19 cellular contexts compared by ENCODE assay signal in the genomic region with DNA sequence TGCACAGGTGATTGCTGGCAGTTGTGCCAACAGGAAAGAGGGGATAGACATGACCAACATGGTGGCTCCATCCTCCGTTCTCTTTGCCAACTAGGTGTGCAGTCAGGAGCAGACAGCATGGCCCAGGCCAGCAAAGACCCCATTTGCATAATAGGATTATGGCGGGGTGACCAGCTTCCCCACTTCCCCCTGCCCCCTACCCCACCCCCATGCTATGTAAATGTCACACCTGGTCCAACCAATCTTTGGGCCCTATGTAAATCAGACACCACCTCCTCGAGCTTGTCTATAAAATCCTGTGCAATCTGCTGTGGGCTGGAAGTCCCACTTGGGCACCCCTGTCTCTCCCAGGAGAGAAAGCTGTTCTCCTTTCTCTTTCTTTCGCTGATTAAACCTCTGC.
DNase-seq lines count a peak whose midpoint lies in the region; ATAC-seq and FAIRE-seq lines count a peak whose summit lies in the region.
"Had no signal": no experiment of that assay in that cellular context is flagged by ENCODE, and none has a peak within 500 bp of the region (broad histone marks: within the 10 kb centered on the region; RNA-seq: fewer than 3 reads in every experiment).

No MANE protein-coding gene starts in this region.

- ATAC-seq in Right ventricle myocardium inferior (no peak), Right ventricle myocardium superior (ENCODE audit: poor library complexity) (no peak)
- ATAC-seq: HCT116 had no signal

- H4K91ac ChIP-seq in mesenchymal stem cell (ENCODE audit: low read length): no peak overlapping the region

- no peaks in the 10 kb centered on the region for H3K4me1 ChIP-seq in mesenchymal stem cell (ENCODE audit: control insufficient read depth, insufficient read depth, low read depth, low read length)

- H4K8ac ChIP-seq in mesenchymal stem cell (ENCODE audit: low read length): no peak overlapping the region

- no peak overlapping the region for H2AFZ ChIP-seq in mesenchymal stem cell (ENCODE audit: low read depth, low read length)

- no peak overlapping the region for H3K9ac ChIP-seq in mesenchymal stem cell (ENCODE audit: low read length)
- H3K9ac ChIP-seq: BLaER1 treated with 17β-estradiol and CSF1 and Interleukin-3, amounts not matched to agents 10 nM and 100 nM had no signal

- H2BK15ac ChIP-seq in mesenchymal stem cell (ENCODE audit: low read depth, poor library complexity, severe bottlenecking): no peak overlapping the region

- no peak overlapping the region for H3K4me2 ChIP-seq in mesenchymal stem cell (ENCODE audit: low read length, poor library complexity, severe bottlenecking)
- H3K4me2 ChIP-seq: BLaER1 treated with 17β-estradiol and CSF1 and Interleukin-3, amounts not matched to agents 10 nM and 100 nM had no signal

- H3K27me3 ChIP-seq in mesenchymal stem cell (ENCODE audit: control insufficient read depth in 1 of 2, insufficient read depth in 1 of 2, low read length in 2 of 2): no peaks in the 10 kb centered on the region
- H3K27me3 ChIP-seq: BLaER1 treated with 17β-estradiol and CSF1 and Interleukin-3, amounts not matched to agents 10 nM and 100 nM had no signal

- H3K14ac ChIP-seq in mesenchymal stem cell (ENCODE audit: low read length in 2 of 2): no peak overlapping the region

- no peak overlapping the region for H3K18ac ChIP-seq in mesenchymal stem cell (ENCODE audit: low read depth in 1 of 2, low read length in 2 of 2)

- H2BK5ac ChIP-seq in mesenchymal stem cell (ENCODE audit: low read depth, low read length, poor library complexity, severe bottlenecking): no peak overlapping the region

- H3K23ac ChIP-seq in mesenchymal stem cell (ENCODE audit: low read length in 2 of 2): no peak overlapping the region

- no peak overlapping the region for H2BK12ac ChIP-seq in mesenchymal stem cell (ENCODE audit: low read length in 2 of 2)

- no peaks in the 10 kb centered on the region for H3K36me3 ChIP-seq in mesenchymal stem cell (ENCODE audit: control insufficient read depth in 1 of 2, insufficient read depth in 2 of 2, low read depth in 1 of 2, low read length in 2 of 2)
- H3K36me3 ChIP-seq: BLaER1 treated with 17β-estradiol and CSF1 and Interleukin-3, amounts not matched to agents 10 nM and 100 nM had no signal

- H2AK5ac ChIP-seq in mesenchymal stem cell (ENCODE audit: low read length, severe bottlenecking): no peak overlapping the region

- no peak overlapping the region for H3K4me3 ChIP-seq in mesenchymal stem cell (ENCODE audit: insufficient read depth in 1 of 2, low read depth in 1 of 2, low read length in 2 of 2)
- H3K4me3 ChIP-seq: BLaER1 treated with 17β-estradiol and CSF1 and Interleukin-3, amounts not matched to agents 10 nM and 100 nM had no signal

- 76% methylated on average over 4 of the region's 4 CpGs for WGBS in mesenchymal stem cell

- no peaks in the 10 kb centered on the region for H3K9me3 ChIP-seq in mesenchymal stem cell (ENCODE audit: control insufficient read depth, low read length)
- H3K9me3 ChIP-seq: BLaER1 treated with 17β-estradiol and CSF1 and Interleukin-3, amounts not matched to agents 10 nM and 100 nM had no signal

- H3K4ac ChIP-seq in mesenchymal stem cell (ENCODE audit: low read depth in 1 of 2, low read length in 2 of 2): no peak overlapping the region

- intact Hi-C loops in Right ventricle myocardium inferior (cut with DNase I): no loop called here
- intact Hi-C loops in Right ventricle myocardium superior (cut with DNase I): no loop called here

- no peak for FAIRE-seq in HTR-8/SVneo (lab: Jason Lieb, UNC)
- FAIRE-seq: GM12892 had no signal

- no peaks in the 10 kb centered on the region for H3K79me1 ChIP-seq in mesenchymal stem cell (replicated peaks; ENCODE audit: low read length, poor library complexity, severe bottlenecking)

- DNase-seq in Right ventricle myocardium inferior (ENCODE audit: missing footprints): peak; percentile 39
- DNase-seq in Right ventricle myocardium superior: no peak
- peak; percentile 60 for DNase-seq in NCI-H524 treated with DMSO at 0.1 percent for 48 hours (lab: John Stamatoyannopoulos, UW)
- peak; percentile 65 for DNase-seq in ecto neural progenitor cell (ENCODE audit: low spot score)
- DNase-seq in HTR-8/SVneo (ENCODE audit: insufficient read length, low spot score): no peak
- no peak for DNase-seq in activated CD4-positive, CD25-positive, alpha-beta regulatory T cell (lab: John Stamatoyannopoulos, UW)
- no peak for DNase-seq in NOMO-1 treated with dmso at 0.1 percent for 144 hours (lab: John Stamatoyannopoulos, UW; ENCODE audit: unreplicated experiment)
- no peak for DNase-seq in mesenchymal stem cell
- DNase-seq: 8988T; AML-193; Calu3; CD4-positive, CD25-positive, alpha-beta regulatory T cell; DMS153; DND-41; GDM1 had no signal

- H3K27ac ChIP-seq in mesenchymal stem cell (ENCODE audit: low read length, poor library complexity, severe bottlenecking): no peak overlapping the region
- H3K27ac ChIP-seq: BLaER1 treated with 17β-estradiol and CSF1 and Interleukin-3, amounts not matched to agents 10 nM and 100 nM; HL-60 had no signal

- H2BK120ac ChIP-seq in mesenchymal stem cell (ENCODE audit: low read depth, low read length): no peak overlapping the region

Comparison
In these comparisons a context has a peak if more than half of its experiments do, and no peak if none do; other contexts are left out.
1. DNase-seq: peak in Right ventricle myocardium inferior (single experiment), NCI-H524 treated with DMSO at 0.1 percent for 48 hours (single experiment) and ecto neural progenitor cell (single experiment); none in Right ventricle myocardium superior (single experiment), HTR-8/SVneo (single experiment), activated CD4-positive, CD25-positive, alpha-beta regulatory T cell (0 of 4), NOMO-1 treated with dmso at 0.1 percent for 144 hours (single experiment) and mesenchymal stem cell (single experiment).